1 cellular context compared by ENCODE assay signal in genomic region chr6:143755301-143755744, GRCh38.
TF ChIP-seq lines count a peak whose summit lies in the region.

No MANE protein-coding gene starts in this region.

TF ChIP-seq in HEK293, 187 proteins besides CTCF, POLR2A, EP300 and RAD21 (continued from another document):
- peak; percentile 82 for TF ChIP-seq PRDM10 (tag by site-specific recombination; IDR thresholded peaks at IDR 0.05)
- peak; percentile 91 for TF ChIP-seq KLF8 (tag by site-specific recombination; IDR thresholded peaks at IDR 0.05)
- TF ChIP-seq BCL11B (tag by site-specific recombination; IDR thresholded peaks at IDR 0.05; ENCODE audit: low read depth): no peak
- TF ChIP-seq ZNF423 (tag by site-specific recombination; IDR thresholded peaks at IDR 0.05): no peak
- TF ChIP-seq OVOL3 (tag by site-specific recombination; IDR thresholded peaks at IDR 0.05): peak; percentile 97
- peak; percentile 37 for TF ChIP-seq ZNF529 (tag by site-specific recombination; IDR thresholded peaks at IDR 0.05; ENCODE audit: insufficient replicate concordance)
- peak; percentile 52; the same call in 1 of the 2 replicates for TF ChIP-seq ZNF239 (tag by site-specific recombination; IDR thresholded peaks at IDR 0.05)
- peak; percentile 98 for TF ChIP-seq ZNF561 (tag by site-specific recombination; IDR thresholded peaks at IDR 0.05; ENCODE audit: borderline replicate concordance)
- peak; percentile 78 for TF ChIP-seq ZNF600 (tag by site-specific recombination; IDR thresholded peaks at IDR 0.05)
- TF ChIP-seq ZNF366 (tag by site-specific recombination; conservative IDR thresholded peaks at IDR 0.05): peak; percentile 78
- peak; percentile 94 for TF ChIP-seq ZNF692 (tag by site-specific recombination; IDR thresholded peaks at IDR 0.05)
- 0 out of 2 replicates have a peak, but pooled peaks have one; percentile 54 for TF ChIP-seq ZNF645 (tag by site-specific recombination; IDR thresholded peaks at IDR 0.05)
- peak; percentile 98 for TF ChIP-seq OSR2 (tag by site-specific recombination; IDR thresholded peaks at IDR 0.05)
- TF ChIP-seq ZNF623 (tag by site-specific recombination; IDR thresholded peaks at IDR 0.05): 0 out of 2 replicates have a peak, but pooled peaks have one; percentile 20
- TF ChIP-seq ZNF580 (tag by site-specific recombination; IDR thresholded peaks at IDR 0.05): peak; percentile 99
- no peak; the same call in 1 of the 2 replicates for TF ChIP-seq ZBTB11 (tag by site-specific recombination; conservative IDR thresholded peaks at IDR 0.05; ENCODE audit: low read depth)
- peak; percentile 90 for TF ChIP-seq ZNF558 (tag by site-specific recombination; IDR thresholded peaks at IDR 0.05)
- no peak for TF ChIP-seq ZFHX2 (tag by site-specific recombination; conservative IDR thresholded peaks at IDR 0.05)
- TF ChIP-seq ZNF146 (tag by site-specific recombination; IDR thresholded peaks at IDR 0.05): peak; percentile 75
- peak; percentile 45; the same call in 1 of the 2 replicates for TF ChIP-seq ZNF335 (tag by site-specific recombination; conservative IDR thresholded peaks at IDR 0.05)
- TF ChIP-seq ZNF18 (tag by site-specific recombination; IDR thresholded peaks at IDR 0.05): peak; percentile 87
- no peak for TF ChIP-seq ZNF148 (tag by site-specific recombination; IDR thresholded peaks at IDR 0.05; ENCODE audit: borderline replicate concordance)
- TF ChIP-seq ZNF184 (tag by site-specific recombination; IDR thresholded peaks at IDR 0.05): peak; percentile 73
- TF ChIP-seq ZNF132 (tag by site-specific recombination; IDR thresholded peaks at IDR 0.05; ENCODE audit: borderline replicate concordance): no peak
- TF ChIP-seq ZNF518A (tag by site-specific recombination; conservative IDR thresholded peaks at IDR 0.05; ENCODE audit: low read depth): peak; percentile 65
